In genomic region chr1:227791425-227792090, GRCh38 we compare ENCODE assay signal across 19 cellular contexts. TPM values are rescaled to one million over a fixed set of nuclear protein-coding genes. Genes with fewer than 3 reads are reported as not detected.
"Had no signal": no experiment of that assay in that cellular context is flagged by ENCODE, and none has a peak within 500 bp of the region (broad histone marks: within the 10 kb centered on the region; RNA-seq: fewer than 3 reads in every experiment).

No MANE protein-coding gene starts in this region.

- DNase-seq: activated CD4-positive, alpha-beta T cell treated with anti-CD3 and anti-CD28 coated beads, Interleukin-2, amount 50 U/mL, for 4 hours; activated effector memory CD4-positive, alpha-beta T cell treated with anti-CD3 and anti-CD28 coated beads, Interleukin-2, amount 50 U/mL, for 16 hours; activated T-cell treated with anti-CD3 and anti-CD28 coated beads, Interleukin-2, amount 50 U/mL, for 4 hours; effector CD8-positive, alpha-beta T cell; heart right ventricle; left cardiac atrium; midbrain; stimulated activated CD4-positive, alpha-beta T cell treated with anti-CD3 and anti-CD28 coated beads, Interleukin-4, amount 100 ng/mL, for 4 hours; stimulated activated naive CD8-positive, alpha-beta T cell treated with anti-CD3 and anti-CD28 coated beads, Interleukin-15, Interleukin-2, amounts not matched to agents 100 U/mL and 50 U/mL, for 24 hours; T-cell; T-helper 9 cell; upper lobe of left lung had no signal

- ATAC-seq: activated T-cell treated with anti-CD3 and anti-CD28 coated beads, Interleukin-2, amount 50 U/mL, for 4 hours; gastroesophageal sphincter; heart right ventricle; left cardiac atrium; stimulated activated naive CD8-positive, alpha-beta T cell treated with anti-CD3 and anti-CD28 coated beads, Interleukin-15, Interleukin-2, amounts not matched to agents 100 U/mL and 50 U/mL, for 24 hours; T-cell had no signal

- H3K27me3 Mint-ChIP-seq: activated naive CD4-positive, alpha-beta T cell treated with anti-CD3 and anti-CD28 coated beads, Interleukin-2, amount 50 U/mL, for 24 hours; central memory CD8-positive, alpha-beta T cell had no signal

- H3K4me3 ChIP-seq: gastroesophageal sphincter, heart right ventricle, lung, skin epidermis, upper lobe of left lung had no signal

- H3K27ac Mint-ChIP-seq: activated naive CD4-positive, alpha-beta T cell treated with anti-CD3 and anti-CD28 coated beads, Interleukin-2, amount 50 U/mL, for 24 hours had no signal

- H3K36me3 Mint-ChIP-seq: activated naive CD4-positive, alpha-beta T cell treated with anti-CD3 and anti-CD28 coated beads, Interleukin-2, amount 50 U/mL, for 24 hours; T-cell had no signal

- H3K9me3 Mint-ChIP-seq: activated naive CD4-positive, alpha-beta T cell treated with anti-CD3 and anti-CD28 coated beads, Interleukin-2, amount 50 U/mL, for 24 hours; activated T-cell treated with anti-CD3 and anti-CD28 coated beads, Interleukin-2, amount 50 U/mL, for 4 hours; central memory CD8-positive, alpha-beta T cell; T-cell had no signal

- H3K4me3 Mint-ChIP-seq: activated naive CD4-positive, alpha-beta T cell treated with anti-CD3 and anti-CD28 coated beads, Interleukin-2, amount 50 U/mL, for 24 hours; activated T-cell treated with anti-CD3 and anti-CD28 coated beads, Interleukin-2, amount 50 U/mL, for 4 hours; central memory CD8-positive, alpha-beta T cell; T-cell had no signal

RNA-seq across cellular contexts. Expression of gene PRSS38, which starts 23.9 kb away (rescaled TPM):
- total RNA-seq: activated T-cell treated with anti-CD3 and anti-CD28 coated beads, Interleukin-2, amount 50 U/mL, for 4 hours; gastroesophageal sphincter; heart right ventricle; left cardiac atrium; lung; myocyte; T-cell; upper lobe of left lung had no signal
- polyA plus RNA-seq: heart right ventricle, lung, SK-N-SH had no signal
